1 cellular context compared by ENCODE assay signal in genomic region chr12:85002778-85003296, GRCh38.
TF ChIP-seq lines count a peak whose summit lies in the region.

No MANE protein-coding gene starts in this region.

TF ChIP-seq in H1, 55 proteins besides CTCF, POLR2A, EP300 and RAD21:
- no peak for TF ChIP-seq CHD2 (IDR thresholded peaks at IDR 0.05; ENCODE audit: low read length)
- TF ChIP-seq EZH2 (IDR thresholded peaks at IDR 0.05; ENCODE audit: low read depth, low read length, severe bottlenecking): no peak
- TF ChIP-seq CHD1 (IDR thresholded peaks at IDR 0.05; ENCODE audit: low read depth, low read length): no peak
- TF ChIP-seq SUZ12 (IDR thresholded peaks at IDR 0.05; ENCODE audit: low read length): no peak
- TF ChIP-seq BCL11A (IDR thresholded peaks at IDR 0.05; ENCODE audit: low read depth in 2 of 2, low read length in 2 of 2): no peak
